Comparison of ENCODE assay signal across 8 cellular contexts in the genomic region with DNA sequence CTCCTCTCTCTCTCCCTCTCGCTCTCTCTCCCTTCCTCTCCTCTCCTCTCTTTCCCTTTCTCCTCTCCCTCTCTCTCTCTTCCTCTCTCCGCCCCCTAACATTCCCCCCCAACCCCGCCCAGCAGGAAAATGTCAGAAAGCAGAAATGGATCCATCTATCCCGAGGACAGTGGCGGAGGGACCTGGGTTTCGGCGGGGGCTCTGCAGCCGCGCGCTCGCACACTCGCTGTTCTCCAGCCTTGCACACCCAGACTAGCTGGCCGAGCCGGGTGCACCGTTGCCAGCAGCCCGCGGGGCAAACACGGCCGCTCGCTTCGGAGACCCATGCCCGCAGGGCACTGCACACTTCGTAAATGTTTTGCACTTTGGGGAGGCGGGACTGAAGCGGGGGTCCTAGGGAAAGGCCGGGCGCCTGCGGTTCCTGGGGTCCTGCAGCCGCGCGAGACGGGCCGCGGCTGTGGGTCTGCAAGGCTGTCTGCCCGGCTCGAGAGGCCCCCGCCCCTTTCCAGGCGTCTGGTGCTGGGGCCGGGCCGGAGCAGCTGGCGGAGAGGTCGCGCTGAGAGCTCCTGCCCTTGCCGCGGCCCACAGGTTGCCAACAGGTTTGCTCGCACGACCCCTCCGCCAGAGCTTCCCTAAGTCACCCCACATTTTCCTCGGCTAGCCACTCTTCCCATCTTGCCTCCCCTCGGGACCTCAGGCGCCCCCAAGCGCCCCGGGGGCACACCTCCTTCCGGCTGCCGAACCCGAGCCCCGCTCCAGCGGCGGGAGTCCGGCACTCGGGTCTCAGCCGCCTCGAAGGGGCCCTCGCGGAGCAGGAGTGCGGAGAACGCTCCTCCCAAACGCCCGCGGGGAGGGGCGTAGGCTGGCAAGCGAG. TPM values are rescaled to one million over a fixed set of nuclear protein-coding genes. Genes with fewer than 3 reads are reported as not detected.
DNase-seq lines count a peak whose midpoint lies in the region; ATAC-seq, FAIRE-seq and TF ChIP-seq lines count a peak whose summit lies in the region.

No MANE protein-coding gene starts in this region.

- H3K9me3 ChIP-seq in HCT116 (ENCODE audit: control insufficient read depth in 1 of 2, insufficient read depth in 1 of 2, low read depth in 1 of 2, low read length in 2 of 2) (no peaks in the 10 kb centered on the region), Peyer's patch (no peaks in the 10 kb centered on the region), pancreas (no peaks in the 10 kb centered on the region)

- H3K4me1 ChIP-seq in HCT116 (ENCODE audit: control insufficient read depth in 1 of 2, insufficient read depth in 2 of 2, low read length in 2 of 2) = peaks cover 11 to 14% of the 10 kb centered on the region in 2 experiments
- peaks cover 0 to 41% (median 7%) of the 10 kb centered on the region in 4 donors for H3K4me1 ChIP-seq in Peyer's patch
- peaks cover 0 to 8% (median 7%) of the 10 kb centered on the region in 3 donors for H3K4me1 ChIP-seq in pancreas

- H3K36me3 ChIP-seq in HCT116 (ENCODE audit: control insufficient read depth in 1 of 2, insufficient read depth in 2 of 2, low read length in 2 of 2) = no peaks in the 10 kb centered on the region
- no peaks in the 10 kb centered on the region for H3K36me3 ChIP-seq in Peyer's patch
- no peaks in the 10 kb centered on the region for H3K36me3 ChIP-seq in pancreas

- H3K27me3 ChIP-seq in HCT116 (ENCODE audit: insufficient read depth, low read length) = no peaks in the 10 kb centered on the region
- peaks cover 0 to 18% of the 10 kb centered on the region in 2 donors for H3K27me3 ChIP-seq in Peyer's patch
- peaks cover 0 to 5% (median 0%) of the 10 kb centered on the region in 4 donors for H3K27me3 ChIP-seq in pancreas

- H3K4me2 ChIP-seq in HCT116 (ENCODE audit: low read length) = peak overlapping the region; percentile 99

- CTCF ChIA-PET in HCT116 (lab: Charles Lee) = interaction anchor here (0.6 to 1.4 kb wide), 5 partner anchors 9 to 796 kb away, joined by 3 to 4 read pairs (median 3); no protein-coding TSS in a partner anchor

- no peaks in the 10 kb centered on the region for H3K9me2 ChIP-seq in HCT116 (ENCODE audit: insufficient read depth)

- H2AFZ ChIP-seq in HCT116 (ENCODE audit: low read depth, low read length, poor library complexity, severe bottlenecking) = peak overlapping the region; percentile 71

- H3K9ac ChIP-seq in HCT116 (ENCODE audit: low read length) = peak overlapping the region; percentile 40

- H4K20me1 ChIP-seq in HCT116 (ENCODE audit: insufficient read depth) = no peaks in the 10 kb centered on the region

- intact Hi-C loops in HCT116 (cut with micrococcal nuclease) = loop anchor here (5.0 to 10.0 kb wide), 2 partner anchors 314 to 374 kb away; no protein-coding TSS in a partner anchor
- intact Hi-C loops in head of caudate nucleus (cut with DNase I) = loop anchor here (10.0 kb wide), 2 partner anchors 134 to 334 kb away; no protein-coding TSS in a partner anchor
- intact Hi-C loops in pancreas (cut with DNase I) = no loop called here

- H3K27ac ChIP-seq in HCT116 (ENCODE audit: low read depth, low read length) = peak overlapping the region; percentile 46; the same call in 1 of the 2 replicates
- peak overlapping the region in 3 of 4 donors; percentile 4 to 79 (median 50) for H3K27ac ChIP-seq in Peyer's patch
- H3K27ac ChIP-seq in pancreas = peak overlapping the region in 1 of 4 donors; percentile 36

- H3K4me3 ChIP-seq in HCT116 (replicated peaks in 1 of 2; ENCODE audit: low read depth in 1 of 2, low read length in 2 of 2) (peak overlapping the region; percentile 62 to 78), Peyer's patch (peak overlapping the region; percentile 34 to 75 (median 66)), pancreas (peak overlapping the region; percentile 20 to 80 (median 57))

- TF ChIP-seq RAD21 in HCT116 (IDR thresholded peaks at IDR 0.05; ENCODE audit: low read depth) = no peak

- TF ChIP-seq CTCF in HCT116 (IDR thresholded peaks at IDR 0.05 in 2 of 3, conservative IDR thresholded peaks at IDR 0.05 in 1 of 3; ENCODE audit: borderline replicate concordance in 1 of 3, insufficient read depth in 1 of 3, low read depth in 2 of 3, low read length in 2 of 3) (no peak; a peak in 1 of 6 replicates), Peyer's patch (IDR thresholded peaks at IDR 0.05) (peak in 1 of 6 experiments; percentile 11), pancreas (IDR thresholded peaks at IDR 0.05) (no peak)

- RAD21 ChIA-PET in HCT116 (lab: Charles Lee; ENCODE audit: low non-redundant PET in 1 of 2, low total read pairs in 2 of 2, uncharacterized antibody in 2 of 2, unreplicated experiment in 2 of 2) = interaction anchor here (0.6 to 0.7 kb wide), 2 partner anchors 332 to 738 kb away, joined by 4 to 6 read pairs; no protein-coding TSS in a partner anchor

- ATAC-seq in HCT116 = peak; percentile 74
- ATAC-seq in pancreas = peak; percentile 62 to 68 (median 65)
- no peak for ATAC-seq in GM18511 (IDR thresholded peaks at IDR 0.05; ENCODE audit: unreplicated experiment)
- ATAC-seq in GM19351 (IDR thresholded peaks at IDR 0.05; ENCODE audit: unreplicated experiment) = no peak

- WGBS in pancreas, 2 donors = 0% methylated on average over 48 to 72 of the region's 72 CpGs

- H3K79me2 ChIP-seq in HCT116 (ENCODE audit: insufficient read depth, low read length) = no peaks in the 10 kb centered on the region

- POLR2A ChIA-PET in HCT116 (lab: Charles Lee) = interaction anchor here (0.7 to 1.2 kb wide), 3 partner anchors 120 to 265 kb away, joined by 3 read pairs; no protein-coding TSS in a partner anchor

- no TSS peak for BruUV-seq in HCT116 (replicated peaks; lab: Mats Ljungman, UMichigan)

- TF ChIP-seq POLR2A in HCT116 (IDR thresholded peaks at IDR 0.05; ENCODE audit: borderline replicate concordance, extremely low read depth, insufficient read depth, insufficient read length) (no peak), Peyer's patch (IDR thresholded peaks at IDR 0.05) (no peak)

- peak; percentile 64 for DNase-seq in AG20443 (ENCODE audit: low spot score)
- peak; percentile 24 for DNase-seq in HCT116 (ENCODE audit: low read depth, low spot score)
- DNase-seq in Peyer's patch = peak; percentile 38 to 84 (median 71)
- DNase-seq in activated naive CD4-positive, alpha-beta T cell (lab: John Stamatoyannopoulos, UW) = peak in 3 of 4 experiments; percentile 17 to 81 (median 26)
- peak in 31 of 42 donors; percentile 13 to 73 (median 51) for DNase-seq in head of caudate nucleus
- DNase-seq in pancreas = peak in 5 of 6 donors; percentile 37 to 84 (median 65)

- FAIRE-seq in pancreas (lab: Jason Lieb, UNC) = no peak

TF ChIP-seq in HCT116, 20 proteins besides CTCF, POLR2A, EP300 and RAD21:
- peak; percentile 27; the same call in 1 of the 2 replicates for TF ChIP-seq POLR2AphosphoS5 (IDR thresholded peaks at IDR 0.05; ENCODE audit: low read depth, low read length)
- TF ChIP-seq EZH2phosphoT487 (IDR thresholded peaks at IDR 0.05; ENCODE audit: borderline replicate concordance) = no peak
- no peak for TF ChIP-seq EZH2 (IDR thresholded peaks at IDR 0.05)
- TF ChIP-seq SRF (IDR thresholded peaks at IDR 0.05; ENCODE audit: low read depth) = no peak
TF ChIP-seq in HCT116: peak in this region for 1.

RNA-seq across cellular contexts. Expression of a gene that starts 0.8 kb away (rescaled TPM):
- total RNA-seq in HCT116 (2021; ENCODE audit: unreplicated experiment) = 6.2 TPM
- polyA plus RNA-seq in HCT116 (2012) = 5.1 and 6.0 TPM in 2 replicates
- 1 to 10 TPM in 3 of 4 donors, under 1 TPM in 1; 0.35 to 4.3 (median 4.1) TPM for total RNA-seq in Peyer's patch
- total RNA-seq in pancreas = 1 to 10 TPM in 2 of 6 donors, under 1 TPM in 4; 0.09 to 3.4 (median 0.36) TPM
- 1 to 10 TPM in 1 of 2 donors, under 1 TPM in 1; 0.91 to 1.3 TPM for polyA plus RNA-seq in pancreas

Comparison
In these comparisons a context has a peak if more than half of its experiments do, and no peak if none do; other contexts are left out.
1. ATAC-seq: peak in HCT116 (single experiment) and pancreas (4 of 4); none in GM18511 (single experiment) and GM19351 (single experiment).
2. intact Hi-C loops: an anchor here in HCT116 (5.0 to 10.0 kb wide) and head of caudate nucleus (10.0 kb wide); none called in pancreas.
3. Peak in every context shown above with its lines, with median percentiles within 50 percentile points of each other: DNase-seq and H3K4me3 ChIP-seq.